22 cellular contexts compared by ENCODE assay signal in genomic region chr12:25884920-25885234, GRCh38.
"Had no signal": no experiment of that assay in that cellular context is flagged by ENCODE, and none has a peak within 500 bp of the region (broad histone marks: within the 10 kb centered on the region; RNA-seq: fewer than 3 reads in every experiment).

No MANE protein-coding gene starts in this region.

- H3K36me3 ChIP-seq: esophagus muscularis mucosa, gastroesophageal sphincter, left ventricle myocardium inferior, lower lobe of right lung, neutrophil, spleen, tibial nerve, upper lobe of right lung, vagina had no signal

- H3K4me1 Mint-ChIP-seq: naive B cell; stimulated activated memory B cell treated with anti-CD40 and anti-IgM and Interleukin-4, amounts not matched to agents 10 μg/mL and 1 μg/mL and 100 μg/mL, for 72 hours had no signal

- H3K4me3 Mint-ChIP-seq: nephron; stimulated activated memory B cell treated with anti-CD40 and anti-IgM and Interleukin-4, amounts not matched to agents 10 μg/mL and 1 μg/mL and 100 μg/mL, for 72 hours; stimulated activated naive CD8-positive, alpha-beta T cell treated with anti-CD3 and anti-CD28 coated beads, Interleukin-15, Interleukin-2, amounts not matched to agents 100 ng/mL and 50 ng/mL, for 24 hours had no signal

- H3K9me3 ChIP-seq: esophagus muscularis mucosa, left ventricle myocardium inferior, lower lobe of right lung, neutrophil, spleen, tibial nerve, upper lobe of right lung, vagina had no signal

- H3K9me3 Mint-ChIP-seq: stimulated activated naive CD8-positive, alpha-beta T cell treated with anti-CD3 and anti-CD28 coated beads, Interleukin-15, Interleukin-2, amounts not matched to agents 100 ng/mL and 50 ng/mL, for 24 hours had no signal

- H3K27ac ChIP-seq: epithelial cell of prostate, esophagus muscularis mucosa, gastroesophageal sphincter, left ventricle myocardium inferior, lower lobe of right lung, neutrophil, spleen, tibial nerve, upper lobe of right lung, vagina had no signal

- H3K27me3 ChIP-seq: esophagus muscularis mucosa, gastroesophageal sphincter, neutrophil, tibial nerve, upper lobe of right lung, vagina had no signal

- H3K4me3 ChIP-seq: esophagus muscularis mucosa, gastroesophageal sphincter, left ventricle myocardium inferior, lower lobe of right lung, spleen, tibial nerve, upper lobe of right lung, vagina had no signal

- DNase-seq: effector memory CD4-positive, alpha-beta T cell; glutamatergic neuron; left cardiac atrium; left ventricle myocardium inferior; lower lobe of right lung; mesenchymal stem cell; naive B cell; spleen; stimulated activated CD4-positive, alpha-beta T cell treated with anti-CD3 and anti-CD28 coated beads, Interleukin-15, amount 100 ng/mL, for 24 hours; stimulated activated CD4-positive, alpha-beta T cell treated with anti-CD3 and anti-CD28 coated beads, Interleukin-1b, Interleukin-23, amount 100 ng/mL, for 48 hours; stimulated activated CD4-positive, alpha-beta T cell treated with anti-CD3 and anti-CD28 coated beads, Interleukin-4, amount 100 ng/mL, for 24 hours; upper lobe of right lung had no signal

- H3K27me3 Mint-ChIP-seq: stimulated activated memory B cell treated with anti-CD40 and anti-IgM and Interleukin-4, amounts not matched to agents 10 μg/mL and 1 μg/mL and 100 μg/mL, for 72 hours had no signal

- H3K27ac Mint-ChIP-seq: naive B cell; nephron; stimulated activated memory B cell treated with anti-CD40 and anti-IgM and Interleukin-4, amounts not matched to agents 10 μg/mL and 1 μg/mL and 100 μg/mL, for 72 hours; stimulated activated naive CD8-positive, alpha-beta T cell treated with anti-CD3 and anti-CD28 coated beads, Interleukin-15, Interleukin-2, amounts not matched to agents 100 ng/mL and 50 ng/mL, for 24 hours had no signal

- H3K4me1 ChIP-seq: esophagus muscularis mucosa, gastroesophageal sphincter, left ventricle myocardium inferior, lower lobe of right lung, spleen, tibial nerve, upper lobe of right lung, vagina had no signal

- H3K36me3 Mint-ChIP-seq: naive B cell; stimulated activated memory B cell treated with anti-CD40 and anti-IgM and Interleukin-4, amounts not matched to agents 10 μg/mL and 1 μg/mL and 100 μg/mL, for 72 hours had no signal

- FAIRE-seq: keratinocyte had no signal
